In genomic region chr6:144899161-144899560, GRCh38 we compare ENCODE assay signal across 23 cellular contexts.
DNase-seq lines count a peak whose midpoint lies in the region; ATAC-seq and TF ChIP-seq lines count a peak whose summit lies in the region.
"Had no signal": no experiment of that assay in that cellular context is flagged by ENCODE, and none has a peak within 500 bp of the region (broad histone marks: within the 10 kb centered on the region; RNA-seq: fewer than 3 reads in every experiment).

No MANE protein-coding gene starts in this region.

- TF ChIP-seq RAD21 in HCT116 (IDR thresholded peaks at IDR 0.05; ENCODE audit: low read depth), result no peak

- peaks cover 3% of the 10 kb centered on the region for H3K9me3 Mint-ChIP-seq in activated T-helper 1 cell treated with anti-CD3 and anti-CD28 coated beads, Interleukin-12 subunit alpha, Interleukin-12 subunit beta, Interleukin-2, Interleukin-4 antibody, amounts not matched to agents 30 ng/mL and 10 ng/mL and 1 ng/mL, durations not matched to agents 14 hours and 24 hours and 36 hours

- H3K27me3 ChIP-seq in AG04450 (ENCODE audit: control insufficient read depth, insufficient read depth, low read length) (no peaks in the 10 kb centered on the region), HCT116 (ENCODE audit: insufficient read depth, low read length) (no peaks in the 10 kb centered on the region)
- H3K27me3 ChIP-seq: gastrocnemius medialis, neutrophil had no signal

- H3K9ac ChIP-seq in HCT116 (ENCODE audit: low read length), result peak overlapping the region; percentile 67
- H3K9ac ChIP-seq: KMS-11 had no signal

- H3K27me3 Mint-ChIP-seq in activated T-helper 1 cell treated with anti-CD3 and anti-CD28 coated beads, Interleukin-12 subunit alpha, Interleukin-12 subunit beta, Interleukin-2, Interleukin-4 antibody, amounts not matched to agents 30 ng/mL and 10 ng/mL and 1 ng/mL, durations not matched to agents 14 hours and 24 hours and 36 hours (ENCODE audit: insufficient read depth), result peaks cover 11% of the 10 kb centered on the region

- CTCF ChIA-PET in AG04450 (lab: Charles Lee) (no interaction called here), HCT116 (lab: Charles Lee) (no interaction called here)

- TF ChIP-seq CTCF in AG04450 (IDR thresholded peaks at IDR 0.05; ENCODE audit: low read depth, low read length) (no peak), HCT116 (IDR thresholded peaks at IDR 0.05 in 2 of 3, conservative IDR thresholded peaks at IDR 0.05 in 1 of 3; ENCODE audit: borderline replicate concordance in 1 of 3, insufficient read depth in 1 of 3, low read depth in 2 of 3, low read length in 2 of 3) (no peak), fibroblast of the aortic adventitia (IDR thresholded peaks at IDR 0.05; ENCODE audit: insufficient read depth, low read length) (no peak)

- ATAC-seq in HCT116 (no peak), left cardiac atrium (no peak)
- ATAC-seq: gastrocnemius medialis, left lobe of liver had no signal

- H2AFZ ChIP-seq in HCT116 (ENCODE audit: low read depth, low read length, poor library complexity, severe bottlenecking), result no peak overlapping the region

- intact Hi-C loops in HCT116 (cut with micrococcal nuclease), result loop anchor here (5.0 kb wide), 1 partner anchor 92 kb away; no protein-coding TSS in a partner anchor
- intact Hi-C loops in left cardiac atrium (cut with DNase I), result no loop called here
- intact Hi-C loops in activated T-helper 1 cell treated with anti-CD3 and anti-CD28 coated beads, Interleukin-12 subunit alpha, Interleukin-12 subunit beta, Interleukin-2, Interleukin-4 antibody, amounts not matched to agents 30 ng/mL and 10 ng/mL and 1 ng/mL, durations not matched to agents 14 hours and 24 hours and 36 hours (cut with micrococcal nuclease), result no loop called here

- H3K36me3 Mint-ChIP-seq in activated T-helper 1 cell treated with anti-CD3 and anti-CD28 coated beads, Interleukin-12 subunit alpha, Interleukin-12 subunit beta, Interleukin-2, Interleukin-4 antibody, amounts not matched to agents 30 ng/mL and 10 ng/mL and 1 ng/mL, durations not matched to agents 14 hours and 24 hours and 36 hours (ENCODE audit: low read depth), result no peaks in the 10 kb centered on the region

- H3K36me3 ChIP-seq in HCT116 (ENCODE audit: control insufficient read depth in 1 of 2, insufficient read depth in 2 of 2, low read length in 2 of 2), result peaks cover 0 to 41% of the 10 kb centered on the region in 2 experiments; a peak in 2 of 4 replicates
- H3K36me3 ChIP-seq: gastrocnemius medialis, neutrophil had no signal

- TF ChIP-seq POLR2A in HCT116 (IDR thresholded peaks at IDR 0.05; ENCODE audit: borderline replicate concordance, extremely low read depth, insufficient read depth, insufficient read length), result no peak

- H3K79me2 ChIP-seq in HCT116 (ENCODE audit: insufficient read depth, low read length), result peaks cover 5% of the 10 kb centered on the region; the same call in 1 of the 2 replicates

- BruUV-seq in HCT116 (replicated peaks; lab: Mats Ljungman, UMichigan), result no TSS peak

- peaks cover 40 to 73% of the 10 kb centered on the region in 2 experiments for H3K4me1 ChIP-seq in HCT116 (ENCODE audit: control insufficient read depth in 1 of 2, insufficient read depth in 2 of 2, low read length in 2 of 2)
- H3K4me1 ChIP-seq: gastrocnemius medialis had no signal

- POLR2A ChIA-PET in AG04450 (lab: Yijun Ruan, JAX) (interaction anchor here (0.6 kb wide), 1 partner anchor 307 kb away, joined by 5 read pairs; no protein-coding TSS in a partner anchor), HCT116 (lab: Charles Lee) (no interaction called here)

- H3K27ac ChIP-seq in AG04450 (ENCODE audit: low read depth, low read length), result no peak overlapping the region
- H3K27ac ChIP-seq in HCT116 (ENCODE audit: low read depth, low read length), result peak overlapping the region; percentile 93
- H3K27ac ChIP-seq: gastrocnemius medialis, KMS-11, neutrophil had no signal

- H3K4me3 ChIP-seq in AG04450 (ENCODE audit: low read depth, low read length) (no peak overlapping the region), HCT116 (replicated peaks in 1 of 2; ENCODE audit: low read depth in 1 of 2, low read length in 2 of 2) (no peak overlapping the region), fibroblast of the aortic adventitia (ENCODE audit: low read depth, low read length) (no peak overlapping the region)
- H3K4me3 ChIP-seq: gastrocnemius medialis had no signal

- H3K4me3 Mint-ChIP-seq in activated T-helper 1 cell treated with anti-CD3 and anti-CD28 coated beads, Interleukin-12 subunit alpha, Interleukin-12 subunit beta, Interleukin-2, Interleukin-4 antibody, amounts not matched to agents 30 ng/mL and 10 ng/mL and 1 ng/mL, durations not matched to agents 14 hours and 24 hours and 36 hours, result no peak overlapping the region
- H3K4me3 Mint-ChIP-seq: activated naive CD8-positive, alpha-beta T cell treated with anti-CD3 and anti-CD28 coated beads, Interleukin-2, amount 10 ng/mL, durations not matched to agents 7 days and 5 days; endodermal cell had no signal

- H4K20me1 ChIP-seq in HCT116 (ENCODE audit: insufficient read depth), result no peaks in the 10 kb centered on the region

- DNase-seq in AG04450 (ENCODE audit: low read depth, low spot score), result peak; percentile 6
- no peak for DNase-seq in HCT116 (ENCODE audit: low read depth, low spot score)
- DNase-seq in amniotic stem cell (lab: John Stamatoyannopoulos, UW), result peak; percentile 5
- peak; percentile 83 for DNase-seq in fibroblast of the aortic adventitia (ENCODE audit: low read depth)
- no peak for DNase-seq in DMS53 treated with DMSO at 0.1 percent for 48 hours (lab: John Stamatoyannopoulos, UW; ENCODE audit: unreplicated experiment)
- no peak for DNase-seq in left cardiac atrium
- DNase-seq in activated T-helper 1 cell treated with anti-CD3 and anti-CD28 coated beads, Interleukin-12 subunit alpha, Interleukin-12 subunit beta, Interleukin-2, Interleukin-4 antibody, amounts not matched to agents 30 ng/mL and 10 ng/mL and 1 ng/mL, durations not matched to agents 14 hours and 24 hours and 36 hours (ENCODE audit: low spot score), result no peak
- DNase-seq in hepatic stellate cell (ENCODE audit: low spot score), result no peak
- DNase-seq: ACHN; activated CD4-positive, CD25-positive, alpha-beta regulatory T cell; activated naive CD8-positive, alpha-beta T cell treated with anti-CD3 and anti-CD28 coated beads, Interleukin-2, amount 10 ng/mL, durations not matched to agents 7 days and 5 days; cerebellar nuclear complex; DMS79 treated with DMSO at 0.1 percent for 48 hours; endodermal cell; gastrocnemius medialis; NCI-H1092; NCI-H2107; NCI-H526 treated with DMSO at 0.1 percent for 48 hours; stimulated activated naive CD4-positive, alpha-beta T cell treated with Interleukin-2 at 50 U/mL for 16 hours; trophoblast cell had no signal

- H3K4me1 Mint-ChIP-seq in activated T-helper 1 cell treated with anti-CD3 and anti-CD28 coated beads, Interleukin-12 subunit alpha, Interleukin-12 subunit beta, Interleukin-2, Interleukin-4 antibody, amounts not matched to agents 30 ng/mL and 10 ng/mL and 1 ng/mL, durations not matched to agents 14 hours and 24 hours and 36 hours (ENCODE audit: low read depth), result no peaks in the 10 kb centered on the region

- H3K9me2 ChIP-seq in HCT116 (ENCODE audit: insufficient read depth), result no peaks in the 10 kb centered on the region

- H3K4me2 ChIP-seq in HCT116 (ENCODE audit: low read length), result peak overlapping the region; percentile 72
- H3K4me2 ChIP-seq: KMS-11 had no signal

- H3K9me3 ChIP-seq in AG04450 (ENCODE audit: control insufficient read depth, insufficient read depth, low read length) (no peaks in the 10 kb centered on the region), HCT116 (ENCODE audit: control insufficient read depth in 1 of 2, insufficient read depth in 1 of 2, low read depth in 1 of 2, low read length in 2 of 2) (peaks cover 0 to 10% of the 10 kb centered on the region in 2 experiments; a peak in 1 of 4 replicates)
- H3K9me3 ChIP-seq: gastrocnemius medialis, neutrophil had no signal

- H3K27ac Mint-ChIP-seq in activated T-helper 1 cell treated with anti-CD3 and anti-CD28 coated beads, Interleukin-12 subunit alpha, Interleukin-12 subunit beta, Interleukin-2, Interleukin-4 antibody, amounts not matched to agents 30 ng/mL and 10 ng/mL and 1 ng/mL, durations not matched to agents 14 hours and 24 hours and 36 hours, result no peak overlapping the region
- H3K27ac Mint-ChIP-seq: activated naive CD8-positive, alpha-beta T cell treated with anti-CD3 and anti-CD28 coated beads, Interleukin-2, amount 10 ng/mL, durations not matched to agents 7 days and 5 days; endodermal cell had no signal

- RAD21 ChIA-PET in HCT116 (lab: Charles Lee; ENCODE audit: low non-redundant PET in 1 of 2, low total read pairs in 2 of 2, uncharacterized antibody in 2 of 2, unreplicated experiment in 2 of 2), result no interaction called here

TF ChIP-seq in HCT116, 20 proteins besides CTCF, POLR2A, EP300 and RAD21:
- TF ChIP-seq JUND (IDR thresholded peaks at IDR 0.05) (peak; percentile 25; the same call in 1 of the 2 replicates), POLR2AphosphoS5 (IDR thresholded peaks at IDR 0.05; ENCODE audit: low read depth, low read length) (no peak)
- TF ChIP-seq, protein P1, sequence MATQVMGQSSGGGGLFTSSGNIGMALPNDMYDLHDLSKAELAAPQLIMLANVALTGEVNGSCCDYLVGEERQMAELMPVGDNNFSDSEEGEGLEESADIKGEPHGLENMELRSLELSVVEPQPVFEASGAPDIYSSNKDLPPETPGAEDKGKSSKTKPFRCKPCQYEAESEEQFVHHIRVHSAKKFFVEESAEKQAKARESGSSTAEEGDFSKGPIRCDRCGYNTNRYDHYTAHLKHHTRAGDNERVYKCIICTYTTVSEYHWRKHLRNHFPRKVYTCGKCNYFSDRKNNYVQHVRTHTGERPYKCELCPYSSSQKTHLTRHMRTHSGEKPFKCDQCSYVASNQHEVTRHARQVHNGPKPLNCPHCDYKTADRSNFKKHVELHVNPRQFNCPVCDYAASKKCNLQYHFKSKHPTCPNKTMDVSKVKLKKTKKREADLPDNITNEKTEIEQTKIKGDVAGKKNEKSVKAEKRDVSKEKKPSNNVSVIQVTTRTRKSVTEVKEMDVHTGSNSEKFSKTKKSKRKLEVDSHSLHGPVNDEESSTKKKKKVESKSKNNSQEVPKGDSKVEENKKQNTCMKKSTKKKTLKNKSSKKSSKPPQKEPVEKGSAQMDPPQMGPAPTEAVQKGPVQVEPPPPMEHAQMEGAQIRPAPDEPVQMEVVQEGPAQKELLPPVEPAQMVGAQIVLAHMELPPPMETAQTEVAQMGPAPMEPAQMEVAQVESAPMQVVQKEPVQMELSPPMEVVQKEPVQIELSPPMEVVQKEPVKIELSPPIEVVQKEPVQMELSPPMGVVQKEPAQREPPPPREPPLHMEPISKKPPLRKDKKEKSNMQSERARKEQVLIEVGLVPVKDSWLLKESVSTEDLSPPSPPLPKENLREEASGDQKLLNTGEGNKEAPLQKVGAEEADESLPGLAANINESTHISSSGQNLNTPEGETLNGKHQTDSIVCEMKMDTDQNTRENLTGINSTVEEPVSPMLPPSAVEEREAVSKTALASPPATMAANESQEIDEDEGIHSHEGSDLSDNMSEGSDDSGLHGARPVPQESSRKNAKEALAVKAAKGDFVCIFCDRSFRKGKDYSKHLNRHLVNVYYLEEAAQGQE (IDR thresholded peaks at IDR 0.05; ENCODE audit: low read depth), result no peak

Comparison
In these comparisons a context has a peak if more than half of its experiments do, and no peak if none do; other contexts are left out.
1. DNase-seq: peak in AG04450 (single experiment), amniotic stem cell (single experiment) and fibroblast of the aortic adventitia (single experiment); none in HCT116 (single experiment), DMS53 treated with DMSO at 0.1 percent for 48 hours (single experiment), left cardiac atrium (single experiment), activated T-helper 1 cell treated with anti-CD3 and anti-CD28 coated beads, Interleukin-12 subunit alpha, Interleukin-12 subunit beta, Interleukin-2, Interleukin-4 antibody, amounts not matched to agents 30 ng/mL and 10 ng/mL and 1 ng/mL, durations not matched to agents 14 hours and 24 hours and 36 hours (single experiment) and hepatic stellate cell (single experiment).